Comparison of ENCODE assay signal across 5 cellular contexts in the genomic region with DNA sequence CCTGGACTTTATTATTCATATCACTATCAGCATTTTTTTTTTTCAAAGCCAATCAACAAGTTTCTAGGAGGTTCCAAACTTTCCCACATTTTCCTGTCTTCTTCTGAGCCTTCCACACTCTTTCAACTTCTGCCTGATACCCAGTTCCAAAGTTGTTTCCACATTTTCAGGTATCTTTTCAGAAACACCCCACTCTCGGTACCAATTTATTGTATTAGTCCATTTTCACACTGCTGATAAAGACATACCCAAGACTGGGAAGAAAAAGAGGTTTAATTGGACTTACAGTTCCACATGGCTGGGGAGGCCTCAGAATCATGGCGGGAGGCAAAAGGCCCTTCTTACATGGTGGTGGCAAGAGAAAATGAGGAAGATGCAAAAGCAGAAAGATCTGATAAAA.
A peak's percentile ranks its signal among the peaks of the same experiment; 100 is the strongest.
DNase-seq lines count a peak whose midpoint lies in the region; ATAC-seq, FAIRE-seq and TF ChIP-seq lines count a peak whose summit lies in the region.
"Not testable (repeated sequence)": the region's sequence is repeated elsewhere in the genome, so short reads cannot be mapped to it uniquely, and the experiment has no call there.

No MANE protein-coding gene starts in this region.

- H3K27me3 Mint-ChIP-seq in chondrocyte (ENCODE audit: low read depth); endothelial cell (ENCODE audit: unreplicated experiment); osteocyte (ENCODE audit: unreplicated experiment): not testable (repeated sequence)

- not testable (repeated sequence) for TF ChIP-seq RAD21 in K562 (CRISPR knock-in tag; conservative IDR thresholded peaks at IDR 0.05 in 1 of 2, IDR thresholded peaks at IDR 0.05 in 1 of 2)

- H3K4me2 ChIP-seq in K562 (ENCODE audit: insufficient read depth, low read length): not testable (repeated sequence)

- H3K9me1 ChIP-seq in K562 (ENCODE audit: control insufficient read depth, insufficient read depth, low read length): not testable (repeated sequence)

- not testable (repeated sequence) for H3K9ac ChIP-seq in K562 (ENCODE audit: insufficient read depth in 1 of 2, low read depth in 2 of 2, low read length in 2 of 2)

- H3K27me3 ChIP-seq in K562 (ENCODE audit: control insufficient read depth in 2 of 2, insufficient read depth in 2 of 2, low read length in 2 of 2): not testable (repeated sequence)

- CTCF ChIA-PET in HEK293 (lab: Yijun Ruan, JAX): interaction anchor here (0.6 kb wide), 1 partner anchor 827 kb away, joined by 3 read pairs; no protein-coding TSS in a partner anchor
- CTCF ChIA-PET in K562 (lab: Yijun Ruan, JAX; ENCODE audit: low intra/inter-chr PET ratio): not testable (repeated sequence)

- H3K9me3 ChIP-seq in HEK293 (ENCODE audit: control insufficient read depth, insufficient read depth, low read depth, low read length); K562 (replicated peaks; ENCODE audit: control insufficient read depth, insufficient read depth, low read depth, low read length): not testable (repeated sequence)

- H3K4me1 ChIP-seq in HEK293 (ENCODE audit: control insufficient read depth, insufficient read depth, low read length); K562 (replicated peaks in 1 of 2; ENCODE audit: control insufficient read depth in 2 of 2, insufficient read depth in 2 of 2, low read length in 2 of 2): not testable (repeated sequence)

- not testable (repeated sequence) for H2AFZ ChIP-seq in K562 (ENCODE audit: low read depth, low read length)

- not testable (repeated sequence) for H3K79me2 ChIP-seq in K562 (ENCODE audit: control insufficient read depth, insufficient read depth, low read length)

- H3K36me3 Mint-ChIP-seq in chondrocyte (ENCODE audit: low read depth) (peaks cover 40% of the 10 kb centered on the region), endothelial cell (ENCODE audit: low read depth, unreplicated experiment) (peaks cover 65% of the 10 kb centered on the region), osteocyte (ENCODE audit: unreplicated experiment) (peaks cover 74% of the 10 kb centered on the region)

- H3K4me3 Mint-ChIP-seq in chondrocyte (ENCODE audit: unreplicated experiment); osteocyte (ENCODE audit: unreplicated experiment): not testable (repeated sequence)
- peak overlapping the region; percentile 87 for H3K4me3 Mint-ChIP-seq in endothelial cell (ENCODE audit: unreplicated experiment)

- not testable (repeated sequence) for H3K27ac ChIP-seq in HEK293 (ENCODE audit: extremely low read depth, low read depth, low read length); K562 (ENCODE audit: extremely low read depth, low read depth, low read length)

- not testable (repeated sequence) for TF ChIP-seq EP300 in K562 (IDR thresholded peaks at IDR 0.05; ENCODE audit: low read length)

- POLR2A ChIA-PET in HEK293 (lab: Yijun Ruan, JAX); K562 (lab: Yijun Ruan, JAX): not testable (repeated sequence)

- not testable (repeated sequence) for TF ChIP-seq POLR2A in K562 (conservative IDR thresholded peaks at IDR 0.05)

- DNase-seq in K562 (ENCODE audit: extremely low read depth in 1 of 4, low spot score in 3 of 4); chondrocyte (ENCODE audit: low spot score); endothelial cell (ENCODE audit: low spot score); osteocyte (ENCODE audit: extremely low spot score, unreplicated experiment): not testable (repeated sequence)

- not testable (repeated sequence) for H3K36me3 ChIP-seq in HEK293 (ENCODE audit: control insufficient read depth in 2 of 2, insufficient read depth in 1 of 2, low read length in 2 of 2); K562 (ENCODE audit: control insufficient read depth, insufficient read depth, low read length)

- not testable (repeated sequence) for H3K4me3 ChIP-seq in HEK293 (ENCODE audit: low read depth, low read length); K562

- peaks cover 36% of the 10 kb centered on the region for H3K4me1 Mint-ChIP-seq in chondrocyte (ENCODE audit: low read depth)
- H3K4me1 Mint-ChIP-seq in endothelial cell (ENCODE audit: unreplicated experiment): not testable (repeated sequence)
- peaks cover 23% of the 10 kb centered on the region for H3K4me1 Mint-ChIP-seq in osteocyte (ENCODE audit: unreplicated experiment)

- not testable (repeated sequence) for H4K20me1 ChIP-seq in K562 (replicated peaks; ENCODE audit: control insufficient read depth, insufficient read depth, low read length)

- not testable (repeated sequence) for ATAC-seq in K562

- BruUV-seq in K562 (replicated peaks; lab: Mats Ljungman, UMichigan): not testable (repeated sequence)

- H3K9me3 Mint-ChIP-seq in chondrocyte (ENCODE audit: low read depth); endothelial cell (ENCODE audit: unreplicated experiment): not testable (repeated sequence)
- peaks cover 11% of the 10 kb centered on the region for H3K9me3 Mint-ChIP-seq in osteocyte (ENCODE audit: unreplicated experiment)

- intact Hi-C loops in K562 (cut with micrococcal nuclease): not testable (repeated sequence)

- in situ Hi-C loops in K562 (cut with MboI): not testable (repeated sequence)

- FAIRE-seq in K562 (lab: Jason Lieb, UNC): not testable (repeated sequence)

- not testable (repeated sequence) for TF ChIP-seq CTCF in HEK293 (tag by site-specific recombination; IDR thresholded peaks at IDR 0.05); K562 (IDR thresholded peaks at IDR 0.05 in 2 of 3, conservative IDR thresholded peaks at IDR 0.05 in 1 of 3; ENCODE audit: insufficient read depth in 2 of 3, low read depth in 1 of 3, low read length in 3 of 3); chondrocyte (IDR thresholded peaks at IDR 0.05); endothelial cell (IDR thresholded peaks at IDR 0.05; ENCODE audit: unreplicated experiment); osteocyte (IDR thresholded peaks at IDR 0.05)

- peak overlapping the region; percentile 22 for H3K27ac Mint-ChIP-seq in chondrocyte (ENCODE audit: unreplicated experiment)
- not testable (repeated sequence) for H3K27ac Mint-ChIP-seq in endothelial cell (ENCODE audit: unreplicated experiment)
- peak overlapping the region; percentile 13 for H3K27ac Mint-ChIP-seq in osteocyte (ENCODE audit: unreplicated experiment)

- WGBS in K562 (ENCODE audit: insufficient coverage, low coverage, missing lambda C conversion rate): 6% methylated on average over 2 of the region's 2 CpGs

TF ChIP-seq in HEK293, 187 proteins besides CTCF, POLR2A, EP300 and RAD21:
- TF ChIP-seq ZNF707 (tag by site-specific recombination; IDR thresholded peaks at IDR 0.05): peak; percentile 90

TF ChIP-seq in K562, 482 proteins besides CTCF, POLR2A, EP300 and RAD21:
- peak; percentile 76 for TF ChIP-seq ZNF707 (CRISPR knock-in tag; conservative IDR thresholded peaks at IDR 0.05)
